ENCODE assay signal across 11 cellular contexts in the genomic region with DNA sequence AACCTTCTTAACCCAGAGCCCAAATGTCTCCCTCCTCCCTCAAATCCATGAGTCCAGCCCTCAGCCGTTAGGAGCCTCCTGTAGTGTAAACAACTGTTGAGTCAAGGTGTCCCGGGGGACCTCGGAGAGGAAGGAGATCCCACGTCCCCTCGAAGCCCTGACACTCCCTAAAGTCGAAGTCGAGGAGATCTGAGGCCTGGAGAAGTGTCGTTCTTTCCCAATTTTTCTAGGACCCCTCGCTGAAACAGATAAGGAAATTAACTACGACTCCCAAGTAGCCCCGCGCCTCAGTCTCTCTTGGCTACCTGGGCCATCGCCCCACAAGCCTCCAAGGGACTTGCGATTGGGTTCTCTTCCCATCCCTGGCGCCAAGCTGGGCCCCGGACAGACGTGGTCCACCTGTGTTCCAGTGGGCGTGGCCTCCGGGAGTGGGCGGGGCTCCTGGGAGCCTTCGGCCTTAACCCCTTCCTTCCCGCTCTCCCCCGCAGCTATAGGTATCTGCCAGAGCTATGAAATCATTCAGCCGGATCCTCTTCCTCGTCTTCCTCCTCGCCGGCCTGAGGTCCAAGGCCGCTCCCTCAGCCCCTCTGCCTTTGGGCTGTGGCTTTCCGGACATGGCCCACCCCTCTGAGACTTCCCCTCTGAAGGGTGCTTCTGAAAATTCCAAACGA. TPM values are rescaled to one million over a fixed set of nuclear protein-coding genes. Genes with fewer than 3 reads are reported as not detected.
DNase-seq lines count a peak whose midpoint lies in the region; ATAC-seq and TF ChIP-seq lines count a peak whose summit lies in the region.
"Had no signal": no experiment of that assay in that cellular context is flagged by ENCODE, and none has a peak within 500 bp of the region (broad histone marks: within the 10 kb centered on the region; RNA-seq: fewer than 3 reads in every experiment).

No MANE protein-coding gene starts in this region.

- no peak for TF ChIP-seq CTCF in GM10266 (IDR thresholded peaks at IDR 0.05; ENCODE audit: control insufficient read depth, insufficient read depth, low read depth, missing control alignments)

- no peaks in the 10 kb centered on the region for H3K36me3 ChIP-seq in HUES64 (ENCODE audit: insufficient read depth, low read length)

- peak overlapping the region; percentile 39 for H3K4me3 ChIP-seq in HUES64 (ENCODE audit: low read length)

- peaks cover 18% of the 10 kb centered on the region; the same call in 1 of the 2 replicates for H3K4me1 ChIP-seq in HUES64 (ENCODE audit: insufficient read depth, low read length)

- no peak for ATAC-seq in naive thymus-derived CD8-positive, alpha-beta T cell
- ATAC-seq: esophagus mucosa; stimulated activated naive CD8-positive, alpha-beta T cell treated with anti-CD3 and anti-CD28 coated beads, Interleukin-15, amount 100 ng/mL, for 72 hours had no signal

- H3K4me3 Mint-ChIP-seq in activated CD4-positive, alpha-beta T cell treated with anti-CD3 and anti-CD28 coated beads, Interleukin-2, amount 10 ng/mL, durations not matched to agents 7 days and 5 days: no peak overlapping the region
- H3K4me3 Mint-ChIP-seq in naive thymus-derived CD8-positive, alpha-beta T cell: peak overlapping the region in 7 of 10 donors; percentile 14 to 65 (median 61)
- H3K4me3 Mint-ChIP-seq: stimulated activated naive CD8-positive, alpha-beta T cell treated with anti-CD3 and anti-CD28 coated beads, Interleukin-15, amount 100 ng/mL, for 72 hours had no signal

- H3K4me1 Mint-ChIP-seq in activated CD4-positive, alpha-beta T cell treated with anti-CD3 and anti-CD28 coated beads, Interleukin-2, amount 10 ng/mL, durations not matched to agents 7 days and 5 days: peaks cover 72% of the 10 kb centered on the region
- peaks cover 54 to 69% (median 64%) of the 10 kb centered on the region in 4 donors for H3K4me1 Mint-ChIP-seq in naive thymus-derived CD8-positive, alpha-beta T cell

- POLR2A ChIA-PET in activated CD4-positive, alpha-beta T cell treated with anti-CD3 and anti-CD28 coated beads, Interleukin-2, amount 10 ng/mL, durations not matched to agents 7 days and 5 days (lab: Charles Lee): no interaction called here
- POLR2A ChIA-PET in naive thymus-derived CD8-positive, alpha-beta T cell (lab: Charles Lee): interaction anchor here (0.6 to 3.1 kb wide), 4 partner anchors 9 to 125 kb away, joined by 3 to 11 read pairs (median 3); no protein-coding TSS in a partner anchor

- H3K27me3 Mint-ChIP-seq in activated CD4-positive, alpha-beta T cell treated with anti-CD3 and anti-CD28 coated beads, Interleukin-2, amount 10 ng/mL, durations not matched to agents 7 days and 5 days: peaks cover 89% of the 10 kb centered on the region
- peaks cover 58 to 100% (median 77%) of the 10 kb centered on the region in 5 donors for H3K27me3 Mint-ChIP-seq in naive thymus-derived CD8-positive, alpha-beta T cell

- no peak overlapping the region for H3K9ac ChIP-seq in HUES64 (ENCODE audit: low read depth, low read length)

- H3K9me3 Mint-ChIP-seq in activated CD4-positive, alpha-beta T cell treated with anti-CD3 and anti-CD28 coated beads, Interleukin-2, amount 10 ng/mL, durations not matched to agents 7 days and 5 days: no peaks in the 10 kb centered on the region
- H3K9me3 Mint-ChIP-seq in naive thymus-derived CD8-positive, alpha-beta T cell: no peaks in the 10 kb centered on the region
- H3K9me3 Mint-ChIP-seq: stimulated activated naive CD8-positive, alpha-beta T cell treated with anti-CD3 and anti-CD28 coated beads, Interleukin-15, amount 100 ng/mL, for 72 hours had no signal

- CTCF ChIA-PET in activated CD4-positive, alpha-beta T cell treated with anti-CD3 and anti-CD28 coated beads, Interleukin-2, amount 10 ng/mL, durations not matched to agents 7 days and 5 days (lab: Charles Lee): interaction anchor here (1.0 to 2.1 kb wide), 5 partner anchors 10 to 44 kb away, joined by 4 to 6 read pairs (median 4); no protein-coding TSS in a partner anchor

- WGBS in HUES64: 3% methylated on average over 30 of the region's 30 CpGs

- no peak overlapping the region for H3K27ac ChIP-seq in HUES64 (ENCODE audit: low read depth, low read length)

- peaks cover 4% of the 10 kb centered on the region for H3K36me3 Mint-ChIP-seq in activated CD4-positive, alpha-beta T cell treated with anti-CD3 and anti-CD28 coated beads, Interleukin-2, amount 10 ng/mL, durations not matched to agents 7 days and 5 days (ENCODE audit: low read depth)
- peaks cover 0 to 10% (median 4%) of the 10 kb centered on the region in 3 donors for H3K36me3 Mint-ChIP-seq in naive thymus-derived CD8-positive, alpha-beta T cell

- DNase-seq in NCI-H2196 (lab: John Stamatoyannopoulos, UW; ENCODE audit: unreplicated experiment) (peak; percentile 66), NCI-H2196 treated with DMSO at 0.1 percent for 48 hours (lab: John Stamatoyannopoulos, UW; ENCODE audit: unreplicated experiment) (no peak), hepatic stellate cell (ENCODE audit: low spot score) (no peak), medulla oblongata (ENCODE audit: extremely low spot score) (no peak), GM10266 (ENCODE audit: extremely low spot score) (no peak)
- DNase-seq in activated CD4-positive, alpha-beta T cell treated with anti-CD3 and anti-CD28 coated beads, Interleukin-2, amount 10 ng/mL, durations not matched to agents 7 days and 5 days: peak; percentile 33
- no peak for DNase-seq in naive thymus-derived CD8-positive, alpha-beta T cell

- H3K9me3 ChIP-seq in HUES64 (ENCODE audit: insufficient read depth, low read depth, low read length): no peaks in the 10 kb centered on the region

- peaks cover 91% of the 10 kb centered on the region for H3K27me3 ChIP-seq in HUES64 (ENCODE audit: insufficient read depth, low read length)

- no peak overlapping the region for H3K27ac Mint-ChIP-seq in activated CD4-positive, alpha-beta T cell treated with anti-CD3 and anti-CD28 coated beads, Interleukin-2, amount 10 ng/mL, durations not matched to agents 7 days and 5 days
- peak overlapping the region in 3 of 10 donors; percentile 2 to 67 (median 41) for H3K27ac Mint-ChIP-seq in naive thymus-derived CD8-positive, alpha-beta T cell
- H3K27ac Mint-ChIP-seq: stimulated activated naive CD8-positive, alpha-beta T cell treated with anti-CD3 and anti-CD28 coated beads, Interleukin-15, amount 100 ng/mL, for 72 hours had no signal

RNA-seq across cellular contexts. Expression of a gene that starts 0.9 kb away (rescaled TPM):
- polyA plus RNA-seq in HUES64 (2013, experiment 1 of 2): 0.35 TPM
- 1.3 TPM for polyA plus RNA-seq in HUES64 (2013, experiment 2 of 2)
- total RNA-seq in activated CD4-positive, alpha-beta T cell treated with anti-CD3 and anti-CD28 coated beads, Interleukin-2, amount 10 ng/mL, durations not matched to agents 7 days and 5 days: not detected
- not detected for total RNA-seq in naive thymus-derived CD8-positive, alpha-beta T cell
- polyA plus RNA-seq in naive thymus-derived CD8-positive, alpha-beta T cell: not detected
- total RNA-seq: esophagus mucosa, mesenteric fat pad had no signal

RNA-seq across cellular contexts. Expression of a gene that starts 2.8 kb away (rescaled TPM):
- not detected for polyA plus RNA-seq in HUES64 (2013, experiment 1 of 2)
- not detected for polyA plus RNA-seq in HUES64 (2013, experiment 2 of 2)
- total RNA-seq in activated CD4-positive, alpha-beta T cell treated with anti-CD3 and anti-CD28 coated beads, Interleukin-2, amount 10 ng/mL, durations not matched to agents 7 days and 5 days: 1 to 10 TPM in 1 of 2 experiments, under 1 TPM in 1; 0.52 to 1.2 TPM
- total RNA-seq in naive thymus-derived CD8-positive, alpha-beta T cell: not detected
- polyA plus RNA-seq in naive thymus-derived CD8-positive, alpha-beta T cell: not detected
- total RNA-seq: esophagus mucosa, mesenteric fat pad had no signal

RNA-seq across cellular contexts. Expression of a gene that starts 15.3 kb away (rescaled TPM):
- 0.85 TPM for polyA plus RNA-seq in HUES64 (2013, experiment 1 of 2)
- 1.3 TPM for polyA plus RNA-seq in HUES64 (2013, experiment 2 of 2)
- total RNA-seq in activated CD4-positive, alpha-beta T cell treated with anti-CD3 and anti-CD28 coated beads, Interleukin-2, amount 10 ng/mL, durations not matched to agents 7 days and 5 days: under 1 TPM; 0.15 to 0.25 TPM
- total RNA-seq in naive thymus-derived CD8-positive, alpha-beta T cell: under 1 TPM; 0.27 to 0.73 TPM
- polyA plus RNA-seq in naive thymus-derived CD8-positive, alpha-beta T cell: not detected
- total RNA-seq: esophagus mucosa had no signal

RNA-seq across cellular contexts. Expression of a gene that starts 25.6 kb away (rescaled TPM):
- 103 TPM for polyA plus RNA-seq in HUES64 (2013, experiment 1 of 2)
- 110 TPM for polyA plus RNA-seq in HUES64 (2013, experiment 2 of 2)
- 100 to 1,000 TPM; 146 to 176 TPM for total RNA-seq in activated CD4-positive, alpha-beta T cell treated with anti-CD3 and anti-CD28 coated beads, Interleukin-2, amount 10 ng/mL, durations not matched to agents 7 days and 5 days
- 100 to 1,000 TPM; 157 to 179 TPM for total RNA-seq in naive thymus-derived CD8-positive, alpha-beta T cell
- polyA plus RNA-seq in naive thymus-derived CD8-positive, alpha-beta T cell: 10 to 100 TPM; 85.3 to 88.9 (median 86.7) TPM

RNA-seq across cellular contexts. Expression of a gene that starts 27.0 kb away (rescaled TPM):
- 43.5 TPM for polyA plus RNA-seq in HUES64 (2013, experiment 1 of 2)
- 25.8 TPM for polyA plus RNA-seq in HUES64 (2013, experiment 2 of 2)
- 10 to 100 TPM; 49.2 to 60.4 TPM for total RNA-seq in activated CD4-positive, alpha-beta T cell treated with anti-CD3 and anti-CD28 coated beads, Interleukin-2, amount 10 ng/mL, durations not matched to agents 7 days and 5 days
- total RNA-seq in naive thymus-derived CD8-positive, alpha-beta T cell: 10 to 100 TPM; 44.3 to 44.4 TPM
- 10 to 100 TPM; 28.3 to 38.0 (median 30.1) TPM for polyA plus RNA-seq in naive thymus-derived CD8-positive, alpha-beta T cell

Comparison
In these comparisons a context has a peak if more than half of its experiments do, and no peak if none do; other contexts are left out.
1. DNase-seq: peak in NCI-H2196 (single experiment) and activated CD4-positive, alpha-beta T cell treated with anti-CD3 and anti-CD28 coated beads, Interleukin-2, amount 10 ng/mL, durations not matched to agents 7 days and 5 days (single experiment); none in NCI-H2196 treated with DMSO at 0.1 percent for 48 hours (single experiment), naive thymus-derived CD8-positive, alpha-beta T cell (0 of 10), hepatic stellate cell (single experiment), medulla oblongata (single experiment) and GM10266 (single experiment).